In genomic region chr1:52603680-52604501, GRCh38 we compare ENCODE assay signal across 9 cellular contexts. TPM values are rescaled to one million over a fixed set of nuclear protein-coding genes. Genes with fewer than 3 reads are reported as not detected.
DNase-seq lines count a peak whose midpoint lies in the region; ATAC-seq lines count a peak whose summit lies in the region.
"Had no signal": no experiment of that assay in that cellular context is flagged by ENCODE, and none has a peak within 500 bp of the region (broad histone marks: within the 10 kb centered on the region; RNA-seq: fewer than 3 reads in every experiment).

No MANE protein-coding gene starts in this region.

- H3K4me3 Mint-ChIP-seq in activated CD4-positive, alpha-beta T cell treated with anti-CD3 and anti-CD28 coated beads for 36 hours: peak overlapping the region; percentile 86
- peak overlapping the region; percentile 90 for H3K4me3 Mint-ChIP-seq in T-helper 17 cell
- H3K4me3 Mint-ChIP-seq in stimulated activated memory B cell treated with anti-CD40 and anti-IgM and Interleukin-4, amounts not matched to agents 10 μg/mL and 1 μg/mL and 100 μg/mL, for 72 hours: peak overlapping the region; percentile 83

- in situ Hi-C loops in ACHN (cut with HindIII; ENCODE audit: low pct_ligation_motif_present, low pct_unique_long_range_greater_than_20kb, low sequenced_read_pairs): no loop called here

- DNase-seq in activated CD4-positive, alpha-beta T cell treated with anti-CD3 and anti-CD28 coated beads for 36 hours: no peak
- DNase-seq in activated CD4-positive, alpha-beta T cell treated with anti-CD3 and anti-CD28 coated beads, Interleukin-2, amount 50 U/mL, for 1 hour: no peak
- DNase-seq in T-helper 17 cell (no peak), foreskin melanocyte (peak; percentile 41), ACHN (no peak), 8988T (no peak)
- DNase-seq: dermis blood vessel endothelial cell had no signal

- no peaks in the 10 kb centered on the region for H3K9me3 ChIP-seq in T-helper 17 cell (ENCODE audit: control insufficient read depth, low read length, poor library complexity, severe bottlenecking)

- H3K36me3 Mint-ChIP-seq in activated CD4-positive, alpha-beta T cell treated with anti-CD3 and anti-CD28 coated beads for 36 hours (ENCODE audit: low read depth): peaks cover 22% of the 10 kb centered on the region
- no peaks in the 10 kb centered on the region for H3K36me3 Mint-ChIP-seq in T-helper 17 cell (ENCODE audit: low read depth)
- peaks cover 23% of the 10 kb centered on the region for H3K36me3 Mint-ChIP-seq in stimulated activated memory B cell treated with anti-CD40 and anti-IgM and Interleukin-4, amounts not matched to agents 10 μg/mL and 1 μg/mL and 100 μg/mL, for 72 hours

- peaks cover under 1% of the 10 kb centered on the region for H3K9me3 Mint-ChIP-seq in activated CD4-positive, alpha-beta T cell treated with anti-CD3 and anti-CD28 coated beads for 36 hours (ENCODE audit: low read depth)
- H3K9me3 Mint-ChIP-seq in stimulated activated memory B cell treated with anti-CD40 and anti-IgM and Interleukin-4, amounts not matched to agents 10 μg/mL and 1 μg/mL and 100 μg/mL, for 72 hours: no peaks in the 10 kb centered on the region

- ATAC-seq in activated CD4-positive, alpha-beta T cell treated with anti-CD3 and anti-CD28 coated beads for 36 hours: no peak
- ATAC-seq in T-helper 17 cell (no peak), GM18870 (IDR thresholded peaks at IDR 0.05; ENCODE audit: unreplicated experiment) (no peak)
- peak; percentile 61 for ATAC-seq in stimulated activated memory B cell treated with anti-CD40 and anti-IgM and Interleukin-4, amounts not matched to agents 10 μg/mL and 1 μg/mL and 100 μg/mL, for 72 hours

- peak overlapping the region; percentile 94 for H3K27ac Mint-ChIP-seq in activated CD4-positive, alpha-beta T cell treated with anti-CD3 and anti-CD28 coated beads for 36 hours
- H3K27ac Mint-ChIP-seq in T-helper 17 cell: peak overlapping the region; percentile 93
- peak overlapping the region; percentile 90 for H3K27ac Mint-ChIP-seq in stimulated activated memory B cell treated with anti-CD40 and anti-IgM and Interleukin-4, amounts not matched to agents 10 μg/mL and 1 μg/mL and 100 μg/mL, for 72 hours

- CTCF ChIA-PET in activated CD4-positive, alpha-beta T cell treated with anti-CD3 and anti-CD28 coated beads for 36 hours (lab: Charles Lee): interaction anchor here (0.6 to 1.4 kb wide), 5 partner anchors 29 to 463 kb away, joined by 3 to 5 read pairs (median 3); partner anchors contain the start of gene SHISAL2A

- POLR2A ChIA-PET in activated CD4-positive, alpha-beta T cell treated with anti-CD3 and anti-CD28 coated beads for 36 hours (lab: Charles Lee): interaction anchor here (0.6 to 1.6 kb wide), 3 partner anchors 10 to 272 kb away, joined by 3 read pairs; no protein-coding TSS in a partner anchor

- intact Hi-C loops in activated CD4-positive, alpha-beta T cell treated with anti-CD3 and anti-CD28 coated beads for 36 hours (cut with DNase I, micrococcal nuclease): loop anchor here (2.0 to 5.0 kb wide), 3 partner anchors 33 to 237 kb away; partner anchors contain the start of genes CC2D1B (in 1 of the 2) and TUT4 (in 1 of the 2)

- no peaks in the 10 kb centered on the region for H3K27me3 Mint-ChIP-seq in activated CD4-positive, alpha-beta T cell treated with anti-CD3 and anti-CD28 coated beads for 36 hours
- no peaks in the 10 kb centered on the region for H3K27me3 Mint-ChIP-seq in T-helper 17 cell
- no peaks in the 10 kb centered on the region for H3K27me3 Mint-ChIP-seq in stimulated activated memory B cell treated with anti-CD40 and anti-IgM and Interleukin-4, amounts not matched to agents 10 μg/mL and 1 μg/mL and 100 μg/mL, for 72 hours

- peaks cover 40% of the 10 kb centered on the region for H3K4me1 Mint-ChIP-seq in activated CD4-positive, alpha-beta T cell treated with anti-CD3 and anti-CD28 coated beads for 36 hours
- peaks cover 33% of the 10 kb centered on the region for H3K4me1 Mint-ChIP-seq in T-helper 17 cell
- H3K4me1 Mint-ChIP-seq in stimulated activated memory B cell treated with anti-CD40 and anti-IgM and Interleukin-4, amounts not matched to agents 10 μg/mL and 1 μg/mL and 100 μg/mL, for 72 hours: peaks cover 64% of the 10 kb centered on the region

RNA-seq across cellular contexts. Expression of gene GPX7, which starts 1.7 kb away (rescaled TPM):
- 10 to 100 TPM; 19.0 to 23.1 TPM for total RNA-seq in activated CD4-positive, alpha-beta T cell treated with anti-CD3 and anti-CD28 coated beads for 36 hours
- total RNA-seq in T-helper 17 cell: 10 to 100 TPM; 13.4 to 13.9 TPM

RNA-seq across cellular contexts. Expression of gene SHISAL2A, which starts 29.1 kb away (rescaled TPM):
- total RNA-seq in activated CD4-positive, alpha-beta T cell treated with anti-CD3 and anti-CD28 coated beads for 36 hours: 1 to 10 TPM; 8.1 to 9.8 TPM
- 10 to 100 TPM; 33.1 to 41.9 TPM for total RNA-seq in T-helper 17 cell
- total RNA-seq: dermis blood vessel endothelial cell had no signal

RNA-seq across cellular contexts. Expression of gene TUT4, which starts 51.0 kb away (rescaled TPM):
- 10 to 100 TPM; 61.6 to 71.7 TPM for total RNA-seq in activated CD4-positive, alpha-beta T cell treated with anti-CD3 and anti-CD28 coated beads for 36 hours
- total RNA-seq in T-helper 17 cell: 100 to 1,000 TPM; 125 to 136 TPM
